Comparison of ENCODE assay signal across 23 cellular contexts in genomic region chr2:19508-19907, GRCh38. TPM values are rescaled to one million over a fixed set of nuclear protein-coding genes. Genes with fewer than 3 reads are reported as not detected.
DNase-seq lines count a peak whose midpoint lies in the region; ATAC-seq, FAIRE-seq and TF ChIP-seq lines count a peak whose summit lies in the region.
"Had no signal": no experiment of that assay in that cellular context is flagged by ENCODE, and none has a peak within 500 bp of the region (broad histone marks: within the 10 kb centered on the region; RNA-seq: fewer than 3 reads in every experiment).

No MANE protein-coding gene starts in this region.

- no peak for TF ChIP-seq POLR2A in stomach (IDR thresholded peaks at IDR 0.05)

- no peak overlapping the region for H3K9ac ChIP-seq in mammary epithelial cell (ENCODE audit: insufficient read depth, low read length)
- H3K9ac ChIP-seq: BLaER1 had no signal

- no peak for TF ChIP-seq EP300 in stomach (IDR thresholded peaks at IDR 0.05)

- TF ChIP-seq CTCF in stomach (IDR thresholded peaks at IDR 0.05) (no peak), mammary epithelial cell (conservative IDR thresholded peaks at IDR 0.05 in 1 of 2, IDR thresholded peaks at IDR 0.05 in 1 of 2; ENCODE audit: extremely low read depth in 1 of 2, insufficient read depth in 1 of 2, low read depth in 1 of 2, low read length in 2 of 2) (no peak)

- H3K36me3 ChIP-seq in stomach (no peaks in the 10 kb centered on the region), mammary epithelial cell (ENCODE audit: insufficient read depth, low read length) (no peaks in the 10 kb centered on the region)
- H3K36me3 ChIP-seq: BLaER1, SJSA1 had no signal

- ATAC-seq in GM19351 (IDR thresholded peaks at IDR 0.05; ENCODE audit: unreplicated experiment): no peak
- ATAC-seq: GM12878, Right ventricle myocardium inferior had no signal

- WGBS in stomach, 5 donors: 25 to 45% (median 31%) methylated on average over 5 of the region's 5 CpGs
- WGBS in mammary epithelial cell (ENCODE audit: low coverage, missing lambda C conversion rate): 72% methylated on average over 5 of the region's 5 CpGs

- CTCF ChIA-PET in mammary epithelial cell (lab: Charles Lee; ENCODE audit: low non-redundant PET): interaction anchor here (0.7 kb wide), 1 partner anchor 96 kb away, joined by 4 read pairs; no protein-coding TSS in a partner anchor

- intact Hi-C loops in stomach (cut with DNase I; ENCODE audit: low total_unique reads) (no loop called here), mammary epithelial cell (cut with micrococcal nuclease) (no loop called here)

- H3K4me1 ChIP-seq in stomach (peaks cover 20 to 35% (median 29%) of the 10 kb centered on the region in 4 donors), mammary epithelial cell (ENCODE audit: insufficient read depth, low read length) (peaks cover 5% of the 10 kb centered on the region)
- H3K4me1 ChIP-seq: SJSA1 had no signal

- H3K79me2 ChIP-seq in mammary epithelial cell (ENCODE audit: insufficient read depth, low read length): no peaks in the 10 kb centered on the region

- DNase-seq in NCI-H82 (lab: John Stamatoyannopoulos, UW) (peak; percentile 7), NCI-H82 treated with DMSO at 0.1 percent for 48 hours (lab: John Stamatoyannopoulos, UW; ENCODE audit: unreplicated experiment) (no peak), mucosa of gallbladder (ENCODE audit: low spot score) (peak; percentile 46), stomach (no peak), mammary epithelial cell (no peak)
- no peak for DNase-seq in stimulated activated naive CD4-positive, alpha-beta T cell treated with Interleukin-2 at 50 U/mL for 16 hours (lab: John Stamatoyannopoulos, UW)
- DNase-seq: ACHN; CD4-positive, alpha-beta memory T cell; DND-41; H7; KBM-7; NCI-H1092; NCI-H1436; NCI-H187 treated with DMSO at 0.1 percent for 48 hours; NCI-H2107; OCI-M1 had no signal

- no peaks in the 10 kb centered on the region for H4K20me1 ChIP-seq in mammary epithelial cell (ENCODE audit: insufficient read depth, low read length)
- H4K20me1 ChIP-seq: BLaER1 had no signal

- no peak overlapping the region for H3K4me2 ChIP-seq in mammary epithelial cell (ENCODE audit: insufficient read depth, low read depth, low read length)
- H3K4me2 ChIP-seq: BLaER1 had no signal

- H3K27ac ChIP-seq in stomach: peak overlapping the region in 4 of 5 donors; percentile 19 to 61 (median 28)
- H3K27ac ChIP-seq in mammary epithelial cell (ENCODE audit: insufficient read depth, low read depth, low read length): no peak overlapping the region
- H3K27ac ChIP-seq: 22Rv1, BLaER1, SJSA1 had no signal

- H3K27me3 ChIP-seq in stomach: peaks cover 0 to 5% (median 0%) of the 10 kb centered on the region in 3 donors
- no peaks in the 10 kb centered on the region for H3K27me3 ChIP-seq in mammary epithelial cell (ENCODE audit: insufficient read depth, low read length)
- H3K27me3 ChIP-seq: BLaER1, SJSA1 had no signal

- peak; percentile 5 for FAIRE-seq in colon (lab: Jason Lieb, UNC)
- FAIRE-seq: GM12878 had no signal

- BruUV-seq in mammary epithelial cell (replicated peaks; lab: Mats Ljungman, UMichigan): no TSS peak

- in situ Hi-C loops in mammary epithelial cell (cut with MboI; ENCODE audit: low sequenced_read_pairs in 2 of 2): no loop called here

- H2AFZ ChIP-seq in mammary epithelial cell (ENCODE audit: low read depth, low read length): no peak overlapping the region

- dilution Hi-C loops in mammary epithelial cell (cut with HindIII; ENCODE audit: low sequenced_read_pairs): no loop called here

- H3K9me3 ChIP-seq in stomach: no peaks in the 10 kb centered on the region
- H3K9me3 ChIP-seq in mammary epithelial cell (replicated peaks; ENCODE audit: insufficient read depth, low read length): no peaks in the 10 kb centered on the region
- H3K9me3 ChIP-seq: BLaER1, SJSA1 had no signal

- H3K4me3 ChIP-seq in stomach (no peak overlapping the region), mammary epithelial cell (replicated peaks in 1 of 3; ENCODE audit: insufficient read depth in 1 of 3, low read depth in 2 of 3, low read length in 3 of 3) (no peak overlapping the region)
- H3K4me3 ChIP-seq: BLaER1, GM12878, SJSA1 had no signal

RNA-seq across cellular contexts. Expression of gene FAM110C, which starts 26.8 kb away (rescaled TPM):
- total RNA-seq in mucosa of gallbladder (41.8 TPM), stomach (10 to 100 TPM in 3 of 5 donors, 1 to 10 TPM in 1, not detected in 1; 8.7 to 16.8 (median 13.1) TPM), mammary epithelial cell (10 to 100 TPM; 37.3 to 46.9 TPM)
- polyA plus RNA-seq in stomach (10 to 100 TPM in 1 of 3 donors, 1 to 10 TPM in 2; 3.4 to 15.9 (median 6.9) TPM), mammary epithelial cell (18.5 TPM)
- polyA minus RNA-seq in mammary epithelial cell: 31.2 TPM
- total RNA-seq: GM12878, SJSA1 had no signal
- polyA plus RNA-seq: GM12878 had no signal

Comparison
In these comparisons a context has a peak if more than half of its experiments do, and no peak if none do; other contexts are left out.
1. DNase-seq: peak in NCI-H82 (single experiment) and mucosa of gallbladder (single experiment); none in NCI-H82 treated with DMSO at 0.1 percent for 48 hours (single experiment), stomach (single experiment), mammary epithelial cell (single experiment) and stimulated activated naive CD4-positive, alpha-beta T cell treated with Interleukin-2 at 50 U/mL for 16 hours (single experiment).